Comparison of ENCODE assay signal across 8 cellular contexts in the genomic region with DNA sequence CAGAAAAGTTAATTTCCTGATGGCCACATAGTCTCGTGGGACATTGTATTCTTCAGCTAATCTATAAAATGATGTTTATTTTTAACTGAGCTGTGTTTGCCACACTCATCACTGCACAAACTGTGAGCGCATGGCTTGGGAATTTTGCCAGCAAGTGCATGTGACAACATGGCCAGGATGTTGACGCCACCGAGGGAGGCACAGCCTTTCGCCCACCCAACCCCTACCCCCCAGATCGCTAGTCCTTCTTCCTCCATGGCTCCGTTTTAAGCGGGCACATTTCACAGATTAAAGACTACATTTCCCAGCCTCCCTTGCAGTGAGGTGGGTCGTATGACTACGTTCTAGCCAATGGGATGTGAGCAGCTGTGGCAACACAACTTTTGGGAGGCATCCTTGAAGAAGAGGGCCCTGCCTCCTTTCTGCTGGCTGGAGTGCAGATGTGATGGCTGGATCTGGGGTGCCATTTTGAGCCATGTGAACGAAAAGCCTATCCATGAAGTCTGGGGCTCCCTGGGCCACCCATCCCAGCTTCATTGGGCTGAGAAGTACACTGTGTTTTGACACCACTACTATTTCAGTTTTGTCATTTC. TPM values are rescaled to one million over a fixed set of nuclear protein-coding genes. Genes with fewer than 3 reads are reported as not detected.
DNase-seq lines count a peak whose midpoint lies in the region; ATAC-seq and TF ChIP-seq lines count a peak whose summit lies in the region.

No MANE protein-coding gene starts in this region.

- H3K27me3 Mint-ChIP-seq in effector memory CD8-positive, alpha-beta T cell: peaks cover 24 to 54% of the 10 kb centered on the region in 2 donors
- H3K27me3 Mint-ChIP-seq in osteocyte (ENCODE audit: unreplicated experiment): peaks cover 6% of the 10 kb centered on the region

- peaks cover 0 to 5% of the 10 kb centered on the region in 2 donors for H3K4me1 Mint-ChIP-seq in effector memory CD8-positive, alpha-beta T cell (ENCODE audit: low read depth in 2 of 2)
- H3K4me1 Mint-ChIP-seq in osteocyte (ENCODE audit: unreplicated experiment): peaks cover 7% of the 10 kb centered on the region

- H3K27ac Mint-ChIP-seq in effector memory CD8-positive, alpha-beta T cell: no peak overlapping the region
- H3K27ac Mint-ChIP-seq in osteocyte (ENCODE audit: unreplicated experiment): no peak overlapping the region

- peak overlapping the region in 1 of 2 donors; percentile 62 for H3K4me3 Mint-ChIP-seq in effector memory CD8-positive, alpha-beta T cell
- H3K4me3 Mint-ChIP-seq in osteocyte (ENCODE audit: unreplicated experiment): peak overlapping the region; percentile 10

- no peaks in the 10 kb centered on the region for H3K36me3 Mint-ChIP-seq in effector memory CD8-positive, alpha-beta T cell (ENCODE audit: insufficient read depth)
- no peaks in the 10 kb centered on the region for H3K36me3 Mint-ChIP-seq in osteocyte (ENCODE audit: unreplicated experiment)

- TF ChIP-seq CTCF in osteocyte (IDR thresholded peaks at IDR 0.05): no peak

- DNase-seq in stimulated activated CD4-positive, alpha-beta T cell treated with anti-CD3 and anti-CD28 coated beads, Interleukin-15, amount 100 ng/mL, for 24 hours: peak; percentile 59
- no peak for DNase-seq in stimulated activated CD4-positive, alpha-beta T cell treated with anti-CD3 and anti-CD28 coated beads, Interleukin-4, amount 100 ng/mL, for 1 hour
- peak; percentile 87 for DNase-seq in RKO (ENCODE audit: low spot score)
- no peak for DNase-seq in effector memory CD8-positive, alpha-beta T cell
- DNase-seq in osteocyte (ENCODE audit: extremely low spot score, unreplicated experiment): no peak
- no peak for DNase-seq in pons (ENCODE audit: low spot score)

- peak; percentile 26 for ATAC-seq in effector memory CD8-positive, alpha-beta T cell (replicated peaks)
- ATAC-seq in GM21529 (IDR thresholded peaks at IDR 0.05; ENCODE audit: unreplicated experiment): no peak
- ATAC-seq in HG02970 (IDR thresholded peaks at IDR 0.05; ENCODE audit: low FRiP score, unreplicated experiment): no peak

- no peaks in the 10 kb centered on the region for H3K9me3 Mint-ChIP-seq in effector memory CD8-positive, alpha-beta T cell
- no peaks in the 10 kb centered on the region for H3K9me3 Mint-ChIP-seq in osteocyte (ENCODE audit: unreplicated experiment)

RNA-seq across cellular contexts. Expression of gene NRARP, which starts 7.9 kb away (rescaled TPM):
- 1.8 and 2.1 TPM in 2 replicates for total RNA-seq in osteocyte

RNA-seq across cellular contexts. Expression of gene TOR4A, which starts 16.7 kb away (rescaled TPM):
- total RNA-seq in osteocyte: 1.2 and 1.9 TPM in 2 replicates

RNA-seq across cellular contexts. Expression of gene NELFB, which starts 39.1 kb away (rescaled TPM):
- total RNA-seq in osteocyte: 54.1 and 57.6 TPM in 2 replicates

RNA-seq across cellular contexts. Expression of gene STPG3, which starts 43.1 kb away (rescaled TPM):
- total RNA-seq in osteocyte: 0.50 and 0.78 TPM in 2 replicates

RNA-seq across cellular contexts. Expression of gene TUBB4B, which starts 53.1 kb away (rescaled TPM):
- 132 and 136 TPM in 2 replicates for total RNA-seq in osteocyte

Comparison
In these comparisons a context has a peak if more than half of its experiments do, and no peak if none do; other contexts are left out.
1. DNase-seq: peak in stimulated activated CD4-positive, alpha-beta T cell treated with anti-CD3 and anti-CD28 coated beads, Interleukin-15, amount 100 ng/mL, for 24 hours (single experiment) and RKO (single experiment); none in stimulated activated CD4-positive, alpha-beta T cell treated with anti-CD3 and anti-CD28 coated beads, Interleukin-4, amount 100 ng/mL, for 1 hour (single experiment), effector memory CD8-positive, alpha-beta T cell (0 of 3), osteocyte (single experiment) and pons (single experiment).